In the genomic region with DNA sequence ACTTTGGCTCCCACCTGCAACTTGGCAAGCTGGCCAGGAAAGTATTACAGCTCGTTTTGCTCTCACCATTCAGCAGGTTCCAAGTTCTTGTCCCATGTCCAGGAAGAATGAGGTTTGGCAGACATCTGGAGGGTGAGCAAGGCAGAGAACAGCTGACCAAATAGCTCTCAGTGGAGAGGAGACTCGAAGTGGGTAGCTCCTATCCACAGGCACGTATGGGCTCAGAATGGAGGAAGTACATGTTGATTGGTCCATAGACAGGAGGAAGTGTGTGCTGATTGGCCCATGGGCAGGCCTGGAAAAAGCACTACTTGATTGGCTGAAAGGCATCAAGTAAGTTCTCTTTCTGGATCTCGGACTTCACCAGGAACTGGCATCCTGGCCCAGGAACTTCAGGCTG, we compare ENCODE assay signal across 23 cellular contexts. TPM values are rescaled to one million over a fixed set of nuclear protein-coding genes. Genes with fewer than 3 reads are reported as not detected.
A peak's percentile ranks its signal among the peaks of the same experiment; 100 is the strongest.
DNase-seq lines count a peak whose midpoint lies in the region; ATAC-seq and TF ChIP-seq lines count a peak whose summit lies in the region.
"Had no signal": no experiment of that assay in that cellular context is flagged by ENCODE, and none has a peak within 500 bp of the region (broad histone marks: within the 10 kb centered on the region; RNA-seq: fewer than 3 reads in every experiment).

No MANE protein-coding gene starts in this region.

- H3K9me3 ChIP-seq in BE2C (no peaks in the 10 kb centered on the region), HEK293 (ENCODE audit: control insufficient read depth, insufficient read depth, low read depth, low read length) (no peaks in the 10 kb centered on the region), T-helper 17 cell (ENCODE audit: control insufficient read depth, low read length, poor library complexity, severe bottlenecking) (no peaks in the 10 kb centered on the region), PC-3 (ENCODE audit: low read length) (no peaks in the 10 kb centered on the region)
- H3K9me3 ChIP-seq: psoas muscle, SK-N-SH, vagina had no signal

- H3F3A ChIP-seq in PC-3 (ENCODE audit: low read length, unreplicated experiment): no peaks in the 10 kb centered on the region

- intact Hi-C loops in PC-3 (cut with micrococcal nuclease): no loop called here

- CTCF ChIA-PET in HEK293 (lab: Yijun Ruan, JAX): no interaction called here
- CTCF ChIA-PET in PC-3 (lab: Charles Lee): no interaction called here

- ATAC-seq in T-helper 17 cell: no peak
- no peak for ATAC-seq in esophagus mucosa
- ATAC-seq in GM18909 (IDR thresholded peaks at IDR 0.05; ENCODE audit: poor library complexity, unreplicated experiment): no peak
- no peak for ATAC-seq in PC-3
- ATAC-seq: CD8-positive, alpha-beta T cell; left cardiac atrium; psoas muscle had no signal

- POLR2A ChIA-PET in HEK293 (lab: Yijun Ruan, JAX): no interaction called here
- POLR2A ChIA-PET in PC-3 (lab: Charles Lee; ENCODE audit: unreplicated experiment): no interaction called here

- H3K4me3 ChIP-seq in BE2C (ENCODE audit: low read depth, low read length): no peak overlapping the region; the same call in 1 of the 2 replicates
- H3K4me3 ChIP-seq in HEK293 (ENCODE audit: low read depth, low read length): no peak overlapping the region
- no peak overlapping the region for H3K4me3 ChIP-seq in fibroblast of the aortic adventitia (ENCODE audit: low read depth, low read length)
- H3K4me3 ChIP-seq in PC-3 (ENCODE audit: low read length): no peak overlapping the region
- H3K4me3 ChIP-seq: neural progenitor cell, psoas muscle, smooth muscle cell, vagina had no signal

- H3K36me3 ChIP-seq in BE2C (no peaks in the 10 kb centered on the region), HEK293 (ENCODE audit: control insufficient read depth in 2 of 2, insufficient read depth in 1 of 2, low read length in 2 of 2) (peaks cover 0 to 5% of the 10 kb centered on the region in 2 experiments; a peak in 1 of 3 replicates), PC-3 (ENCODE audit: low read depth, low read length) (no peaks in the 10 kb centered on the region)
- H3K36me3 ChIP-seq: brain microvascular endothelial cell, neural progenitor cell, vagina had no signal

- peak; percentile 47 for DNase-seq in BE2C
- DNase-seq in T-helper 17 cell: no peak
- DNase-seq in fibroblast of the aortic adventitia (ENCODE audit: low read depth): peak; percentile 49
- no peak for DNase-seq in DMS79 treated with DMSO at 0.1 percent for 48 hours (lab: John Stamatoyannopoulos, UW)
- no peak for DNase-seq in PC-3
- DNase-seq: activated CD4-positive, CD25-positive, alpha-beta regulatory T cell treated with anti-CD3 and anti-CD28 coated beads, Interleukin-2, amount 50 U/mL, for 72 hours; activated naive CD8-positive, alpha-beta T cell treated with anti-CD3 and anti-CD28 coated beads, Interleukin-2, amount 10 ng/mL, durations not matched to agents 7 days and 5 days; brain microvascular endothelial cell; CD8-positive, alpha-beta T cell; cortex of kidney; left cardiac atrium; NCI-H1417 treated with DMSO at 0.1 percent for 48 hours; NCI-H526 treated with DMSO at 0.1 percent for 48 hours; psoas muscle; SK-N-SH; T-helper 9 cell had no signal

- H2AFZ ChIP-seq in PC-3 (ENCODE audit: low read length): no peak overlapping the region
- H2AFZ ChIP-seq: neural progenitor cell had no signal

- peaks cover 25% of the 10 kb centered on the region for H3K4me1 Mint-ChIP-seq in T-helper 17 cell

- H3K27me3 ChIP-seq in BE2C (no peaks in the 10 kb centered on the region), PC-3 (ENCODE audit: low read length) (no peaks in the 10 kb centered on the region)
- H3K27me3 ChIP-seq: brain microvascular endothelial cell, neural progenitor cell, vagina had no signal

- H3K27me3 Mint-ChIP-seq in T-helper 17 cell: peaks cover 5% of the 10 kb centered on the region

- H3K4me3 Mint-ChIP-seq in T-helper 17 cell: no peak overlapping the region
- H3K4me3 Mint-ChIP-seq: activated naive CD8-positive, alpha-beta T cell treated with anti-CD3 and anti-CD28 coated beads, Interleukin-2, amount 10 ng/mL, durations not matched to agents 7 days and 5 days; CD8-positive, alpha-beta T cell; mesothelial cell of epicardium; neural progenitor cell had no signal

- peak overlapping the region; percentile 16 for H3K27ac Mint-ChIP-seq in T-helper 17 cell
- H3K27ac Mint-ChIP-seq: activated naive CD8-positive, alpha-beta T cell treated with anti-CD3 and anti-CD28 coated beads, Interleukin-2, amount 10 ng/mL, durations not matched to agents 7 days and 5 days; CD8-positive, alpha-beta T cell; mesothelial cell of epicardium; neural progenitor cell had no signal

- H3K4me1 ChIP-seq in BE2C (no peaks in the 10 kb centered on the region), HEK293 (ENCODE audit: control insufficient read depth, insufficient read depth, low read length) (no peaks in the 10 kb centered on the region), PC-3 (ENCODE audit: insufficient read depth, low read length) (peaks cover 13% of the 10 kb centered on the region)

- H3K36me3 Mint-ChIP-seq in T-helper 17 cell (ENCODE audit: low read depth): no peaks in the 10 kb centered on the region
- H3K36me3 Mint-ChIP-seq: neural progenitor cell had no signal

- no peaks in the 10 kb centered on the region; the same call in 1 of the 2 replicates for H4K20me1 ChIP-seq in PC-3 (ENCODE audit: low read length)

- no peak overlapping the region for H3K9ac ChIP-seq in PC-3 (ENCODE audit: low read length)
- H3K9ac ChIP-seq: neural progenitor cell, SK-N-SH had no signal

- H3K9me2 ChIP-seq in PC-3 (replicated peaks; ENCODE audit: low read length): no peaks in the 10 kb centered on the region
- H3K9me2 ChIP-seq: SK-N-SH had no signal

- no peak overlapping the region for H3K27ac ChIP-seq in HEK293 (ENCODE audit: extremely low read depth, low read depth, low read length)
- no peak overlapping the region for H3K27ac ChIP-seq in PC-3 (ENCODE audit: low read length)
- H3K27ac ChIP-seq: brain microvascular endothelial cell, neural progenitor cell, psoas muscle, vagina had no signal

- peaks cover 23% of the 10 kb centered on the region for H3K79me2 ChIP-seq in PC-3 (ENCODE audit: low read length)

- TF ChIP-seq CTCF in BE2C (IDR thresholded peaks at IDR 0.05; ENCODE audit: low read depth, low read length) (no peak), HEK293 (tag by site-specific recombination; IDR thresholded peaks at IDR 0.05) (no peak), fibroblast of the aortic adventitia (IDR thresholded peaks at IDR 0.05; ENCODE audit: insufficient read depth, low read length) (no peak), PC-3 (conservative IDR thresholded peaks at IDR 0.05; ENCODE audit: low read depth, low read length) (no peak)

- H3K4me2 ChIP-seq in PC-3 (ENCODE audit: low read length): no peak overlapping the region
- H3K4me2 ChIP-seq: neural progenitor cell, SK-N-SH, smooth muscle cell had no signal

- BruUV-seq in PC-3 (replicated peaks; lab: Mats Ljungman, UMichigan): no TSS peak

TF ChIP-seq in HEK293, 187 proteins besides CTCF, POLR2A, EP300 and RAD21:
- TF ChIP-seq SETDB1 (IDR thresholded peaks at IDR 0.05; ENCODE audit: insufficient read length, low read length): peak; percentile 83
- TF ChIP-seq ZNF292 (tag by site-specific recombination; IDR thresholded peaks at IDR 0.05; ENCODE audit: borderline replicate concordance, low read depth): no peak
- TF ChIP-seq TRIM28 (IDR thresholded peaks at IDR 0.05; ENCODE audit: borderline replicate concordance, low read length): peak; percentile 26; the same call in 1 of the 2 replicates

RNA-seq across cellular contexts. Expression of a gene that starts 3.0 kb away (rescaled TPM):
- 15.3 TPM for polyA plus RNA-seq in BE2C (2012; ENCODE audit: insufficient read depth, insufficient read length, low read depth)
- total RNA-seq in T-helper 17 cell: 10 to 100 TPM in 1 of 2 donors, 1 to 10 TPM in 1; 8.8 to 38.7 TPM
- 8.9 and 35.0 TPM in 2 replicates for total RNA-seq in fibroblast of the aortic adventitia (ENCODE audit: low replicate concordance)
- total RNA-seq in esophagus mucosa: 24.1 TPM
- 49.2 and 50.2 TPM in 2 replicates for total RNA-seq in PC-3 (2014; rRNA removed)

Comparison
In these comparisons a context has a peak if more than half of its experiments do, and no peak if none do; other contexts are left out.
1. DNase-seq: peak in BE2C (single experiment) and fibroblast of the aortic adventitia (single experiment); none in T-helper 17 cell (0 of 3), DMS79 treated with DMSO at 0.1 percent for 48 hours (single experiment) and PC-3 (single experiment).